19 cellular contexts compared by ENCODE assay signal in the genomic region with DNA sequence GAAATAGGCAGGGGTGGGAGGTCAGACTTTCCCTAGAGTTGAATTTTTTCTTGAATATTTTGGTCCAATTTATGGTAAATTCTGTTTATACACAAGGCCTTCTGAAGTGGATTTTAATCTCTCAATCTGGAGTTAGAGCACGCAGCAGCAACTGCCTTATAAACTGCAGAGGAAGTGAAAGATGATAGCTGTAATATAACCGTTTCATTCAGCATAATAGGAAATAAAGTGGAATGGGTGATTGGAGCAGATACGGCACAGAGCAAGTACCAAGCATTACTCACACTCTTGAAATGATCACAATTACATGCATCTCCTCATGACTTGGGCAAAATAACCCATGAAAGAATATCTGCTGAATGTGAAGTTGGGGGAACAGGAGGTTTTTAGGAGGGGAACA.
DNase-seq lines count a peak whose midpoint lies in the region; ATAC-seq, FAIRE-seq and TF ChIP-seq lines count a peak whose summit lies in the region.
"Had no signal": no experiment of that assay in that cellular context is flagged by ENCODE, and none has a peak within 500 bp of the region (broad histone marks: within the 10 kb centered on the region; RNA-seq: fewer than 3 reads in every experiment).

No MANE protein-coding gene starts in this region.

- H3K27me3 ChIP-seq in GM23248 (replicated peaks; ENCODE audit: insufficient read depth) (no peaks in the 10 kb centered on the region), spleen (replicated peaks in 1 of 7) (peaks cover 0 to 6% (median 0%) of the 10 kb centered on the region in 7 donors), left ventricle myocardium inferior (ENCODE audit: low read depth) (peaks cover 31% of the 10 kb centered on the region)
- H3K27me3 ChIP-seq: cardiac muscle cell, gastrocnemius medialis, testis had no signal

- FAIRE-seq in D721Med (lab: Jason Lieb, UNC): no peak
- FAIRE-seq: GM12878 had no signal

- no peak for ATAC-seq in GM19324 (IDR thresholded peaks at IDR 0.05; ENCODE audit: low FRiP score, unreplicated experiment)
- ATAC-seq: gastrocnemius medialis, GM12878 had no signal

- H3K4me3 ChIP-seq in GM23248: no peak overlapping the region
- H3K4me3 ChIP-seq in choroid plexus epithelial cell (ENCODE audit: low read depth, low read length): no peak overlapping the region
- no peak overlapping the region for H3K4me3 ChIP-seq in spleen
- H3K4me3 ChIP-seq in left ventricle myocardium inferior: no peak overlapping the region
- H3K4me3 ChIP-seq: cardiac muscle cell, gastrocnemius medialis, GM12878, testis had no signal

- intact Hi-C loops in spleen (cut with DNase I; ENCODE audit: low total_unique reads) (no loop called here), left ventricle myocardium inferior (cut with micrococcal nuclease) (no loop called here)

- H3K9me3 ChIP-seq in GM23248 (ENCODE audit: low read depth): no peaks in the 10 kb centered on the region
- H3K9me3 ChIP-seq in spleen: peaks cover 0 to 7% (median 0%) of the 10 kb centered on the region in 8 donors
- H3K9me3 ChIP-seq in left ventricle myocardium inferior (replicated peaks): peaks cover 12% of the 10 kb centered on the region
- H3K9me3 ChIP-seq: gastrocnemius medialis, testis had no signal

- no peaks in the 10 kb centered on the region for H3K9me2 ChIP-seq in GM23248 (ENCODE audit: insufficient read depth)

- 12 to 22% methylated on average over 3 of the region's 3 CpGs for WGBS in GM23248 (ENCODE audit: low coverage in 1 of 2, low lambda C conversion rate in 2 of 2, missing lambda C conversion rate in 2 of 2), 2 experiments
- 19 to 28% (median 20%) methylated on average over 3 of the region's 3 CpGs for WGBS in spleen, 5 donors

- TF ChIP-seq POLR2A in spleen (IDR thresholded peaks at IDR 0.05): no peak

- no peaks in the 10 kb centered on the region for H4K20me1 ChIP-seq in GM23248 (ENCODE audit: insufficient read depth)

- H2AFZ ChIP-seq in GM23248: no peak overlapping the region

- H3K36me3 ChIP-seq in GM23248 (ENCODE audit: low read depth): no peaks in the 10 kb centered on the region
- H3K36me3 ChIP-seq in spleen: no peaks in the 10 kb centered on the region
- no peaks in the 10 kb centered on the region for H3K36me3 ChIP-seq in left ventricle myocardium inferior
- H3K36me3 ChIP-seq: cardiac muscle cell, gastrocnemius medialis had no signal

- no peaks in the 10 kb centered on the region for H3F3A ChIP-seq in GM23248 (ENCODE audit: insufficient read depth)

- no peak for TF ChIP-seq CTCF in choroid plexus epithelial cell (conservative IDR thresholded peaks at IDR 0.05; ENCODE audit: low read depth, low read length)
- TF ChIP-seq CTCF in spleen (IDR thresholded peaks at IDR 0.05 in 8 of 11, conservative IDR thresholded peaks at IDR 0.05 in 3 of 11): no peak
- TF ChIP-seq CTCF in D721Med (IDR thresholded peaks at IDR 0.05; ENCODE audit: insufficient read depth, missing control alignments): no peak
- TF ChIP-seq CTCF in left ventricle myocardium inferior (IDR thresholded peaks at IDR 0.05; ENCODE audit: borderline replicate concordance): no peak

- H3K27ac ChIP-seq in GM23248 (no peak overlapping the region), spleen (peak overlapping the region in 6 of 8 donors; percentile 5 to 51 (median 13)), left ventricle myocardium inferior (replicated peaks) (no peak overlapping the region)
- H3K27ac ChIP-seq: cardiac muscle cell, gastrocnemius medialis, testis had no signal

- no peak overlapping the region for H3K9ac ChIP-seq in GM23248

- H3K79me2 ChIP-seq in GM23248 (ENCODE audit: insufficient read depth): no peaks in the 10 kb centered on the region

- peak; percentile 24 for DNase-seq in GM23248
- DNase-seq in MV-4-11 (lab: John Stamatoyannopoulos, UW): peak; percentile 59
- DNase-seq in choroid plexus epithelial cell (ENCODE audit: low read depth): peak; percentile 24
- no peak for DNase-seq in spleen
- DNase-seq in D721Med (ENCODE audit: insufficient read length, low spot score): no peak
- no peak for DNase-seq in left ventricle myocardium inferior
- DNase-seq: activated CD4-positive, alpha-beta T cell treated with anti-CD3 and anti-CD28 coated beads, Interleukin-2, amount 10 ng/mL, durations not matched to agents 24 days and 14 days; CD4-positive, alpha-beta T cell; effector memory CD4-positive, alpha-beta T cell; gastrocnemius medialis; GOT3; NCI-H2171 treated with DMSO at 0.1 percent for 48 hours; SIG-M5; stimulated activated CD4-positive, alpha-beta T cell treated with anti-CD3 and anti-CD28 coated beads, Interleukin-2, amount 100 ng/mL, for 48 hours; stimulated activated CD8-positive, alpha-beta memory T cell treated with anti-CD3 and anti-CD28 coated beads, Interleukin-4, amount 100 ng/mL, for 48 hours; testis had no signal

- H3K4me2 ChIP-seq in GM23248 (ENCODE audit: unreplicated experiment): no peak overlapping the region

- H3K4me1 ChIP-seq in GM23248 (ENCODE audit: insufficient read depth) (no peaks in the 10 kb centered on the region), spleen (peaks cover 0 to 14% (median 0%) of the 10 kb centered on the region in 6 donors), left ventricle myocardium inferior (no peaks in the 10 kb centered on the region)
- H3K4me1 ChIP-seq: gastrocnemius medialis, testis had no signal

- in situ Hi-C loops in GM23248 (cut with MboI): no loop called here

Comparison
In these comparisons a context has a peak if more than half of its experiments do, and no peak if none do; other contexts are left out.
1. DNase-seq: peak in GM23248 (single experiment), MV-4-11 (single experiment) and choroid plexus epithelial cell (single experiment); none in spleen (single experiment), D721Med (single experiment) and left ventricle myocardium inferior (single experiment).
2. H3K27ac ChIP-seq: peak in spleen (6 of 8); none in GM23248 (single experiment) and left ventricle myocardium inferior (single experiment).